ENCODE assay signal across 21 cellular contexts in the genomic region with DNA sequence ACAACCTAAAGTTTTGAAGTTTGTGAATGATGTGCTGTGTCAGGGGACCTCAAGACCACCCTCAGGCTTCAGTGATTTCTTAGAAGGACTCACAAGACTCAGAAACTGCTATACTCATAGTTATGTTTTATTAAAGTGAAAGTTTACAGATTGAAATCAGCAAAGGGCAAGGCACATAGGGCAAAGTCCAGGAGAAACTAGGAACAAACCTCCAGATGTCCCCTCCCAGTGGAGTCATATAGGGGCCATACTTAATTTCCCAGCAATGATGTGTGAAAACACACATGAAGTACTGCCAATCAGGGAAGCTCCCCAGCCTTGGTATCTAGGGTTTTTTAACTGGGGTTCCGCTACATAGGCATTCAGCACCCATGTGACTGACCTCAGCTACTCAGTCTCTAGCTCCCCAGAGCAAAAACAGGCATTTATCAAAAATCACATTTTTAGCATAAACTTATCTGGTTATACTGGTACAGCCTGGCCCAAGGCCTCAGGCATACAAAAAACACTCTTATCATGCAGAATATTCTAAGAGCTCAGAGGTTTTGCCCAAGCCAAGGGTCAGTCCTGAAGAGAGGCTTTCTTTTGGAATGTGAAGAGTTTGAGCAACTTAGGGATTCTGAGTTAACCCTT.
"Had no signal": no experiment of that assay in that cellular context is flagged by ENCODE, and none has a peak within 500 bp of the region (broad histone marks: within the 10 kb centered on the region; RNA-seq: fewer than 3 reads in every experiment).

No MANE protein-coding gene starts in this region.

- DNase-seq: activated CD4-positive, alpha-beta T cell treated with anti-CD3 and anti-CD28 coated beads, Interleukin-2, amount 10 ng/mL, durations not matched to agents 7 days and 5 days; activated CD4-positive, CD25-positive, alpha-beta regulatory T cell treated with anti-CD3 and anti-CD28 coated beads, Interleukin-2, amount 50 U/mL, for 72 hours; activated CD8-positive, alpha-beta T cell treated with anti-CD3 and anti-CD28 coated beads, Interleukin-2, amount 10 ng/mL, durations not matched to agents 7 days and 5 days; activated gamma-delta T cell; activated naive CD4-positive, alpha-beta T cell treated with anti-CD3 and anti-CD28 coated beads, Interleukin-2, amount 50 U/mL, for 16 hours; activated naive CD8-positive, alpha-beta T cell treated with anti-CD3 and anti-CD28 coated beads, Interleukin-2, amount 50 U/mL, for 24 hours; anterior cingulate cortex; foreskin fibroblast; immature natural killer cell; left ventricle myocardium inferior; mammary epithelial cell; nucleus accumbens; right lobe of liver; stimulated activated CD4-positive, alpha-beta T cell treated with anti-CD3 and anti-CD28 coated beads, Interleukin-15, amount 100 ng/mL, for 24 hours; stomach had no signal

- FAIRE-seq: endometrium had no signal

- H3K4me3 ChIP-seq: left ventricle myocardium inferior, right lobe of liver, skin epidermis, stomach, suprapubic skin, vagina had no signal

- H3K27ac ChIP-seq: left ventricle myocardium inferior, right lobe of liver, skin epidermis, suprapubic skin, vagina, VCaP had no signal

- H3K9me3 ChIP-seq: right lobe of liver, suprapubic skin, vagina had no signal

- ATAC-seq: activated CD8-positive, alpha-beta T cell treated with anti-CD3 and anti-CD28 coated beads, Interleukin-2, amount 10 ng/mL, durations not matched to agents 7 days and 5 days; activated naive CD8-positive, alpha-beta T cell treated with anti-CD3 and anti-CD28 coated beads, Interleukin-2, amount 50 U/mL, for 24 hours; stimulated activated memory B cell treated with anti-CD40 and anti-IgM and Interleukin-4, amounts not matched to agents 10 μg/mL and 1 μg/mL and 100 μg/mL, for 72 hours had no signal

- H3K36me3 ChIP-seq: left ventricle myocardium inferior, right lobe of liver, stomach, suprapubic skin, vagina had no signal

- H3K27me3 ChIP-seq: right lobe of liver, stomach, suprapubic skin, vagina had no signal
